Comparison of ENCODE assay signal across 21 cellular contexts in genomic region chr1:62273953-62274352, GRCh38. TPM values are rescaled to one million over a fixed set of nuclear protein-coding genes. Genes with fewer than 3 reads are reported as not detected.
"Had no signal": no experiment of that assay in that cellular context is flagged by ENCODE, and none has a peak within 500 bp of the region (broad histone marks: within the 10 kb centered on the region; RNA-seq: fewer than 3 reads in every experiment).

No MANE protein-coding gene starts in this region.

- H3K27me3 Mint-ChIP-seq: stimulated activated memory B cell treated with anti-CD40 and anti-IgM and Interleukin-4, amounts not matched to agents 10 μg/mL and 1 μg/mL and 100 μg/mL, for 72 hours; stimulated activated naive CD8-positive, alpha-beta T cell treated with anti-CD3 and anti-CD28 coated beads, Interleukin-15, Interleukin-2, amounts not matched to agents 100 ng/mL and 50 ng/mL, for 24 hours had no signal

- H3K27me3 ChIP-seq: heart left ventricle, right lobe of liver, testis, transverse colon had no signal

- H3K36me3 ChIP-seq: heart left ventricle, prostate gland, right lobe of liver, transverse colon had no signal

- H3K9ac ChIP-seq: parathyroid adenoma had no signal

- H3K4me1 ChIP-seq: parathyroid adenoma, prostate gland, right lobe of liver, testis had no signal

- H3K27ac ChIP-seq: heart left ventricle, parathyroid adenoma, prostate gland, right lobe of liver, testis, transverse colon had no signal

- H2AFZ ChIP-seq: parathyroid adenoma had no signal

- H3K4me3 Mint-ChIP-seq: naive B cell; stimulated activated memory B cell treated with anti-CD40 and anti-IgM and Interleukin-4, amounts not matched to agents 10 μg/mL and 1 μg/mL and 100 μg/mL, for 72 hours; stimulated activated naive CD8-positive, alpha-beta T cell treated with anti-CD3 and anti-CD28 coated beads, Interleukin-15, Interleukin-2, amounts not matched to agents 100 ng/mL and 50 ng/mL, for 24 hours had no signal

- H3K9me3 ChIP-seq: prostate gland, right lobe of liver, testis had no signal

- H3K4me3 ChIP-seq: heart left ventricle, lung, prostate gland, right lobe of liver, testis, transverse colon had no signal

- H3K36me3 Mint-ChIP-seq: naive B cell; stimulated activated memory B cell treated with anti-CD40 and anti-IgM and Interleukin-4, amounts not matched to agents 10 μg/mL and 1 μg/mL and 100 μg/mL, for 72 hours had no signal

- H3K27ac Mint-ChIP-seq: naive B cell; stimulated activated memory B cell treated with anti-CD40 and anti-IgM and Interleukin-4, amounts not matched to agents 10 μg/mL and 1 μg/mL and 100 μg/mL, for 72 hours; stimulated activated naive CD8-positive, alpha-beta T cell treated with anti-CD3 and anti-CD28 coated beads, Interleukin-15, Interleukin-2, amounts not matched to agents 100 ng/mL and 50 ng/mL, for 24 hours had no signal

- DNase-seq: effector memory CD4-positive, alpha-beta T cell; heart left ventricle; hippocampal formation; left colon; left ventricle myocardium superior; mesenchymal stem cell; naive B cell; right lobe of liver; stimulated activated CD4-positive, alpha-beta T cell treated with anti-CD3 and anti-CD28 coated beads, Interleukin-4, amount 100 ng/mL, for 1 hour; stimulated activated CD8-positive, alpha-beta memory T cell treated with anti-CD3 and anti-CD28 coated beads, Interleukin-4, amount 100 ng/mL, for 48 hours; testis; transverse colon had no signal

- ATAC-seq: esophagus mucosa; heart left ventricle; left colon; left ventricle myocardium superior; right lobe of liver; stimulated activated memory B cell treated with anti-CD40 and anti-IgM and Interleukin-4, amounts not matched to agents 10 μg/mL and 1 μg/mL and 100 μg/mL, for 72 hours had no signal

RNA-seq across cellular contexts. Expression of gene KANK4, which starts 45.3 kb away (rescaled TPM):
- total RNA-seq: esophagus mucosa, fibroblast of lung, glomerular endothelial cell, renal cortical epithelial cell had no signal
- polyA plus RNA-seq: fibroblast of lung had no signal
